Comparison of ENCODE assay signal across 12 cellular contexts in genomic region chr6:50087231-50087954, GRCh38. TPM values are rescaled to one million over a fixed set of nuclear protein-coding genes. Genes with fewer than 3 reads are reported as not detected.
DNase-seq lines count a peak whose midpoint lies in the region; ATAC-seq and TF ChIP-seq lines count a peak whose summit lies in the region.
"Had no signal": no experiment of that assay in that cellular context is flagged by ENCODE, and none has a peak within 500 bp of the region (broad histone marks: within the 10 kb centered on the region; RNA-seq: fewer than 3 reads in every experiment).

No MANE protein-coding gene starts in this region.

- H3K27ac ChIP-seq in right lobe of liver: no peak overlapping the region

- TF ChIP-seq CTCF in BJ (IDR thresholded peaks at IDR 0.05; ENCODE audit: insufficient read depth, low read depth, low read length): peak; percentile 45
- no peak for TF ChIP-seq CTCF in cardiac fibroblast (IDR thresholded peaks at IDR 0.05; ENCODE audit: low read depth, low read length)
- peak; percentile 8 to 50 (median 27) for TF ChIP-seq CTCF in right lobe of liver (IDR thresholded peaks at IDR 0.05)

- WGBS in right lobe of liver (ENCODE audit: insufficient coverage, low coverage, low lambda C conversion rate, missing lambda C conversion rate): 46% methylated on average over 2 of the region's 2 CpGs

- DNase-seq in BJ (ENCODE audit: low read depth) (peak; percentile 30), M059J (ENCODE audit: low read depth) (peak; percentile 85), cardiac fibroblast (ENCODE audit: low read depth in 2 of 2) (peak; percentile 2 to 62), right lobe of liver (no peak), NCI-H748 (lab: John Stamatoyannopoulos, UW; ENCODE audit: unreplicated experiment) (no peak)
- DNase-seq: activated T-cell treated with anti-CD3 and anti-CD28 coated beads, Interleukin-2, amount 50 U/mL, for 4 hours; CD4-positive, alpha-beta T cell; right cardiac atrium; T-cell had no signal

- no peaks in the 10 kb centered on the region for H3K9me3 ChIP-seq in right lobe of liver

- TF ChIP-seq POLR2A in right lobe of liver (IDR thresholded peaks at IDR 0.05): no peak

- H3K36me3 ChIP-seq in BJ (ENCODE audit: control insufficient read depth, insufficient read depth, low read length) (no peaks in the 10 kb centered on the region), right lobe of liver (no peaks in the 10 kb centered on the region)

- CTCF ChIA-PET in BJ (lab: Yijun Ruan, JAX): interaction anchor here (0.9 to 1.5 kb wide), 6 partner anchors 9 to 514 kb away, joined by 3 to 5 read pairs (median 4); no protein-coding TSS in a partner anchor

- ATAC-seq in right lobe of liver (peak in 2 of 4 donors; percentile 32 to 52), HG02840 (IDR thresholded peaks at IDR 0.05; ENCODE audit: low FRiP score, unreplicated experiment) (no peak), GM21381 (IDR thresholded peaks at IDR 0.05; ENCODE audit: unreplicated experiment) (no peak), HG02938 (IDR thresholded peaks at IDR 0.05; ENCODE audit: unreplicated experiment) (no peak)
- ATAC-seq: activated T-cell treated with anti-CD3 and anti-CD28 coated beads, Interleukin-2, amount 50 U/mL, for 4 hours; right cardiac atrium; T-cell had no signal

- H3K4me1 ChIP-seq in right lobe of liver: peaks cover 0 to 6% (median 0%) of the 10 kb centered on the region in 4 donors

- H3K4me3 ChIP-seq in BJ (ENCODE audit: low read depth, low read length) (no peak overlapping the region), cardiac fibroblast (replicated peaks in 1 of 2; ENCODE audit: low read depth in 2 of 2, low read length in 2 of 2) (no peak overlapping the region), right lobe of liver (no peak overlapping the region)

- no peaks in the 10 kb centered on the region for H3K27me3 ChIP-seq in BJ (ENCODE audit: control insufficient read depth, insufficient read depth, low read length)
- H3K27me3 ChIP-seq in right lobe of liver: no peaks in the 10 kb centered on the region

- POLR2A ChIA-PET in BJ (lab: Charles Lee): no interaction called here

- intact Hi-C loops in right lobe of liver (cut with DNase I): no loop called here

RNA-seq across cellular contexts. Expression of gene DEFB112, which starts 37.7 kb away (rescaled TPM):
- not detected in 2 replicates for polyA plus RNA-seq in BJ (2011; rRNA removed)
- polyA minus RNA-seq in BJ (2011; rRNA and poly(A)+ RNA removed): not detected in 2 replicates
- not detected in 2 replicates for total RNA-seq in M059J (2014; rRNA removed; shearing (Covaris generic))
- total RNA-seq in right lobe of liver: not detected
- total RNA-seq: activated T-cell treated with anti-CD3 and anti-CD28 coated beads, Interleukin-2, amount 50 U/mL, for 4 hours; CD4-positive, alpha-beta T cell; right cardiac atrium; T-cell had no signal
- polyA plus RNA-seq: right cardiac atrium had no signal

Comparison
In these comparisons a context has a peak if more than half of its experiments do, and no peak if none do; other contexts are left out.
1. DNase-seq: peak in BJ (single experiment), M059J (single experiment) and cardiac fibroblast (2 of 2); none in right lobe of liver (0 of 3) and NCI-H748 (single experiment).